Comparison of ENCODE assay signal across 8 cellular contexts in the genomic region with DNA sequence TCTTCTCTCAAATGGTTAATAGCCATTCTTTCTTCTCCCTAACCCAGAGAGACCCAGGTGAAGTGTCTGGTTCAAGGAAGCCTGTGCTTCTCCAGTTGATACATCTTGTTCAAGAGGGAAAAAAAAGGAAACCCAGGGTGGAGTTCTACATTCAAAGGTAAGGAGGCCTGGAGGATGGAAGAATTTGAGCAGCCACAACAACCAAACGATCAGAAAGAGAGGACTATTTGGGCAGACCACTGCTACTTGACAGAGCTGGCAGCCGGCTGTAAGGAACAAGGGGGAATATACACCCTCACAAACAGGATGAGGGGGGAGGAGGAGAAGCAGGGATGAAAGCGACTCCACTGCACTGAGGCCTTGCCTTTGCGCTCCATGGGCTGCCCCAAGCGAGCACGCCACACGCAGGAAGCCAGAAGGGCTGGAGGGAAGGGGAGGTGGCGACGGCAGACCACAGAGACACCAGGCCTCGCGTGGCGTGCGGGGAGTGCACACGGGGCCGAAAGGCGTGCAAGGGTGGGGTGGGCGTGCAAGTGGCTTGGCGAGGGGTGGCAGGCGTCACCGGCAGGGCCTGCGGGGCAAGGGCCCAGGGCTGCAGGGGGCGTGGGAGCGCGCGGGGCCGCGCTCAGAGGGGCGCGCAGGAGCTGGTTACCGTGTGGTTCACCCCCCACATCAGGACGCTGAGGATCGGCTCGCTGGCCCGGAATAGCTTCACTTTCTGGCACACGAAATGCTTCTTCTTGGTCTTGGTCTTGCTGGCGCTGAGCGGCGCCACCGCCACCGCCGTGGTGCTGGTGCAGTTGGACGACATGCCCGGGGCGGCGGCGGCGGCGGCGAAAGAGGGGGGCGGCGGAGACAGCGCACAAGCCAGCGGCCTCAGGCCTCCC. TPM values are rescaled to one million over a fixed set of nuclear protein-coding genes. Genes with fewer than 3 reads are reported as not detected.
DNase-seq lines count a peak whose midpoint lies in the region; ATAC-seq and TF ChIP-seq lines count a peak whose summit lies in the region.

No MANE protein-coding gene starts in this region.

- peaks cover 16 to 44% (median 22%) of the 10 kb centered on the region in 3 donors for H3K4me1 ChIP-seq in esophagus squamous epithelium
- peaks cover 15 to 21% of the 10 kb centered on the region in 2 donors for H3K4me1 ChIP-seq in naive thymus-derived CD4-positive, alpha-beta T cell (ENCODE audit: control insufficient read depth in 2 of 2, insufficient read depth in 2 of 2, low read length in 2 of 2)

- H3K27ac Mint-ChIP-seq in activated T-cell treated with anti-CD3 and anti-CD28 coated beads, Interleukin-2, amount 50 U/mL, for 24 hours = peak overlapping the region; percentile 95
- H3K27ac Mint-ChIP-seq in naive thymus-derived CD4-positive, alpha-beta T cell = peak overlapping the region; percentile 79 to 96 (median 92)

- ATAC-seq in HG02884 (IDR thresholded peaks at IDR 0.05; ENCODE audit: unreplicated experiment) = peak; percentile 27
- ATAC-seq in naive thymus-derived CD4-positive, alpha-beta T cell = peak; percentile 30
- ATAC-seq in stimulated activated naive CD8-positive, alpha-beta T cell treated with anti-CD3 and anti-CD28 coated beads, Interleukin-15, Interleukin-2, amounts not matched to agents 100 U/mL and 50 U/mL, for 24 hours = peak; percentile 29

- H3K36me3 Mint-ChIP-seq in activated T-cell treated with anti-CD3 and anti-CD28 coated beads, Interleukin-2, amount 50 U/mL, for 24 hours (ENCODE audit: low read depth) = peaks cover 75% of the 10 kb centered on the region
- H3K36me3 Mint-ChIP-seq in naive thymus-derived CD4-positive, alpha-beta T cell = peaks cover 7 to 30% (median 14%) of the 10 kb centered on the region in 5 donors

- peaks cover 49% of the 10 kb centered on the region for H3K4me1 Mint-ChIP-seq in activated T-cell treated with anti-CD3 and anti-CD28 coated beads, Interleukin-2, amount 50 U/mL, for 24 hours (ENCODE audit: low read depth)
- H3K4me1 Mint-ChIP-seq in naive thymus-derived CD4-positive, alpha-beta T cell = peaks cover 39 to 55% (median 48%) of the 10 kb centered on the region in 7 donors

- no peaks in the 10 kb centered on the region for H3K27me3 ChIP-seq in esophagus squamous epithelium
- no peaks in the 10 kb centered on the region for H3K27me3 ChIP-seq in naive thymus-derived CD4-positive, alpha-beta T cell (ENCODE audit: control insufficient read depth in 2 of 2, insufficient read depth in 2 of 2, low read length in 2 of 2)

- POLR2A ChIA-PET in naive thymus-derived CD4-positive, alpha-beta T cell (lab: Charles Lee) = interaction anchor here (0.6 to 1.8 kb wide), 7 partner anchors 47 to 401 kb away, joined by 3 to 8 read pairs (median 3); partner anchors contain the start of genes PSMB3, RPL19 and RPL23

- peaks cover 7 to 48% (median 21%) of the 10 kb centered on the region in 3 donors for H3K36me3 ChIP-seq in esophagus squamous epithelium
- peaks cover 0 to 33% (median 7%) of the 10 kb centered on the region in 3 experiments for H3K36me3 ChIP-seq in naive thymus-derived CD4-positive, alpha-beta T cell (ENCODE audit: control insufficient read depth in 2 of 3, insufficient read depth in 3 of 3, low read length in 3 of 3)

- H3K27me3 Mint-ChIP-seq in activated T-cell treated with anti-CD3 and anti-CD28 coated beads, Interleukin-2, amount 50 U/mL, for 24 hours = no peaks in the 10 kb centered on the region
- no peaks in the 10 kb centered on the region for H3K27me3 Mint-ChIP-seq in naive thymus-derived CD4-positive, alpha-beta T cell

- H3K9me3 Mint-ChIP-seq in activated T-cell treated with anti-CD3 and anti-CD28 coated beads, Interleukin-2, amount 50 U/mL, for 24 hours = no peaks in the 10 kb centered on the region
- no peaks in the 10 kb centered on the region for H3K9me3 Mint-ChIP-seq in naive thymus-derived CD4-positive, alpha-beta T cell

- DNase-seq in NCI-H2171 treated with DMSO at 0.1 percent for 48 hours (lab: John Stamatoyannopoulos, UW) = peak; percentile 53
- DNase-seq in NCI-H2171 (lab: John Stamatoyannopoulos, UW) = no peak
- peak; percentile 71 for DNase-seq in NCI-H82 (lab: John Stamatoyannopoulos, UW)
- DNase-seq in activated T-cell treated with anti-CD3 and anti-CD28 coated beads, Interleukin-2, amount 50 U/mL, for 24 hours = peak; percentile 71
- peak; percentile 54 for DNase-seq in esophagus squamous epithelium (lab: John Stamatoyannopoulos, UW)
- peak in 5 of 9 donors; percentile 8 to 62 (median 39) for DNase-seq in naive thymus-derived CD4-positive, alpha-beta T cell
- DNase-seq in stimulated activated naive CD8-positive, alpha-beta T cell treated with anti-CD3 and anti-CD28 coated beads, Interleukin-15, Interleukin-2, amounts not matched to agents 100 U/mL and 50 U/mL, for 24 hours = peak; percentile 58

- no peaks in the 10 kb centered on the region for H3K9me3 ChIP-seq in esophagus squamous epithelium
- H3K9me3 ChIP-seq in naive thymus-derived CD4-positive, alpha-beta T cell (ENCODE audit: control insufficient read depth in 2 of 3, low read length in 3 of 3) = no peaks in the 10 kb centered on the region

- WGBS in esophagus squamous epithelium, 2 donors = 0% methylated on average over 3 to 12 of the region's 53 CpGs

- TF ChIP-seq POLR2A in esophagus squamous epithelium (IDR thresholded peaks at IDR 0.05) = no peak

- peak overlapping the region; percentile 89 for H3K4me3 Mint-ChIP-seq in activated T-cell treated with anti-CD3 and anti-CD28 coated beads, Interleukin-2, amount 50 U/mL, for 24 hours
- peak overlapping the region; percentile 91 to 100 (median 96) for H3K4me3 Mint-ChIP-seq in naive thymus-derived CD4-positive, alpha-beta T cell

- intact Hi-C loops in esophagus squamous epithelium (cut with DNase I) = no loop called here
- intact Hi-C loops in naive thymus-derived CD4-positive, alpha-beta T cell (cut with micrococcal nuclease) = loop anchor here (1.0 to 2.0 kb wide), 8 partner anchors 26 to 355 kb away; partner anchors contain the start of genes PSMB3 (in 2 of the 2), CWC25 (in 1 of the 2) and RPL23 (in 1 of the 2)

- peak overlapping the region; percentile 98 to 100 (median 100) for H3K27ac ChIP-seq in esophagus squamous epithelium
- H3K27ac ChIP-seq in naive thymus-derived CD4-positive, alpha-beta T cell (ENCODE audit: low read depth, low read length) = peak overlapping the region; percentile 81

- TF ChIP-seq CTCF in esophagus squamous epithelium (IDR thresholded peaks at IDR 0.05) = no peak

- peak overlapping the region; percentile 60 to 92 (median 79) for H3K4me3 ChIP-seq in esophagus squamous epithelium
- H3K4me3 ChIP-seq in naive thymus-derived CD4-positive, alpha-beta T cell (ENCODE audit: low read length) = peak overlapping the region; percentile 84

- CTCF ChIA-PET in naive thymus-derived CD4-positive, alpha-beta T cell (lab: Charles Lee) = interaction anchor here (0.7 kb wide), 1 partner anchor 1257 kb away, joined by 3 read pairs; no protein-coding TSS in a partner anchor

RNA-seq across cellular contexts. Expression of gene PIP4K2B, which starts 0.5 kb away (rescaled TPM):
- 10 to 100 TPM; 14.4 to 32.6 (median 24.1) TPM for total RNA-seq in esophagus squamous epithelium
- total RNA-seq in naive thymus-derived CD4-positive, alpha-beta T cell = 10 to 100 TPM; 32.4 to 67.9 (median 49.1) TPM
- polyA plus RNA-seq in naive thymus-derived CD4-positive, alpha-beta T cell = 10 to 100 TPM; 17.5 to 18.6 TPM

RNA-seq across cellular contexts. Expression of gene CWC25, which starts 26.3 kb away (rescaled TPM):
- 10 to 100 TPM in 3 of 4 donors, 1 to 10 TPM in 1; 9.4 to 25.9 (median 16.8) TPM for total RNA-seq in esophagus squamous epithelium
- total RNA-seq in naive thymus-derived CD4-positive, alpha-beta T cell = 10 to 100 TPM; 33.0 to 69.5 (median 53.4) TPM
- polyA plus RNA-seq in naive thymus-derived CD4-positive, alpha-beta T cell = 1 to 10 TPM; 5.0 to 8.5 TPM

RNA-seq across cellular contexts. Expression of gene PSMB3, which starts 46.3 kb away (rescaled TPM):
- 100 to 1,000 TPM; 128 to 177 (median 145) TPM for total RNA-seq in esophagus squamous epithelium
- total RNA-seq in naive thymus-derived CD4-positive, alpha-beta T cell = 100 to 1,000 TPM in 2 of 5 experiments, 10 to 100 TPM in 3; 60.8 to 287 (median 92.1) TPM
- polyA plus RNA-seq in naive thymus-derived CD4-positive, alpha-beta T cell = 100 to 1,000 TPM; 382 to 410 TPM

RNA-seq across cellular contexts. Expression of gene PCGF2, which starts 50.7 kb away (rescaled TPM):
- total RNA-seq in esophagus squamous epithelium = 10 to 100 TPM in 1 of 4 donors, 1 to 10 TPM in 3; 2.5 to 11.8 (median 3.4) TPM
- 1 to 10 TPM in 1 of 5 experiments, under 1 TPM in 1, not detected in 3; 0.34 to 2.7 TPM for total RNA-seq in naive thymus-derived CD4-positive, alpha-beta T cell
- under 1 TPM in 1 of 2 donors, not detected in 1; 0.09 TPM for polyA plus RNA-seq in naive thymus-derived CD4-positive, alpha-beta T cell

RNA-seq across cellular contexts. Expression of gene RPL23, which starts 54.7 kb away (rescaled TPM):
- 1,000 to 10,000 TPM in 3 of 4 donors, 100 to 1,000 TPM in 1; 998 to 2,109 (median 1,205) TPM for total RNA-seq in esophagus squamous epithelium
- total RNA-seq in naive thymus-derived CD4-positive, alpha-beta T cell = 1,000 to 10,000 TPM; 1,312 to 2,438 (median 1,877) TPM
- polyA plus RNA-seq in naive thymus-derived CD4-positive, alpha-beta T cell = 1,000 to 10,000 TPM; 1,326 to 1,996 TPM
